Comparison of ENCODE assay signal across 14 cellular contexts in genomic region chr7:7109934-7110333, GRCh38.
DNase-seq lines count a peak whose midpoint lies in the region; ATAC-seq lines count a peak whose summit lies in the region.
"Had no signal": no experiment of that assay in that cellular context is flagged by ENCODE, and none has a peak within 500 bp of the region (broad histone marks: within the 10 kb centered on the region; RNA-seq: fewer than 3 reads in every experiment).

No MANE protein-coding gene starts in this region.

- H3K4me3 Mint-ChIP-seq in activated CD4-positive, alpha-beta memory T cell treated with anti-CD3 and anti-CD28 coated beads, Interleukin-2, amount 10 ng/mL, durations not matched to agents 7 days and 5 days: no peak overlapping the region
- H3K4me3 Mint-ChIP-seq: CD14-positive monocyte; CD8-positive, alpha-beta T cell; GM23338 had no signal

- POLR2A ChIA-PET in activated CD4-positive, alpha-beta memory T cell treated with anti-CD3 and anti-CD28 coated beads, Interleukin-2, amount 10 ng/mL, durations not matched to agents 7 days and 5 days (lab: Charles Lee): no interaction called here

- CTCF ChIA-PET in activated CD4-positive, alpha-beta memory T cell treated with anti-CD3 and anti-CD28 coated beads, Interleukin-2, amount 10 ng/mL, durations not matched to agents 7 days and 5 days (lab: Charles Lee): no interaction called here

- no peak overlapping the region for H3K27ac Mint-ChIP-seq in activated CD4-positive, alpha-beta memory T cell treated with anti-CD3 and anti-CD28 coated beads, Interleukin-2, amount 10 ng/mL, durations not matched to agents 7 days and 5 days
- H3K27ac Mint-ChIP-seq: CD14-positive monocyte; CD8-positive, alpha-beta T cell; GM23338 had no signal

- no peak for ATAC-seq in GM21737 (IDR thresholded peaks at IDR 0.05; ENCODE audit: unreplicated experiment)
- no peak for ATAC-seq in HG02938 (IDR thresholded peaks at IDR 0.05; ENCODE audit: unreplicated experiment)
- ATAC-seq: CD8-positive, alpha-beta T cell; GM12878; GM23338 had no signal

- peaks cover 8% of the 10 kb centered on the region for H3K9me3 Mint-ChIP-seq in activated CD4-positive, alpha-beta memory T cell treated with anti-CD3 and anti-CD28 coated beads, Interleukin-2, amount 10 ng/mL, durations not matched to agents 7 days and 5 days

- H3K27me3 Mint-ChIP-seq in activated CD4-positive, alpha-beta memory T cell treated with anti-CD3 and anti-CD28 coated beads, Interleukin-2, amount 10 ng/mL, durations not matched to agents 7 days and 5 days: no peaks in the 10 kb centered on the region

- peaks cover 7% of the 10 kb centered on the region for H3K36me3 Mint-ChIP-seq in activated CD4-positive, alpha-beta memory T cell treated with anti-CD3 and anti-CD28 coated beads, Interleukin-2, amount 10 ng/mL, durations not matched to agents 7 days and 5 days (ENCODE audit: low read depth)
- H3K36me3 Mint-ChIP-seq: CD14-positive monocyte; CD8-positive, alpha-beta T cell had no signal

- DNase-seq in DMS153 (lab: John Stamatoyannopoulos, UW): peak; percentile 41
- DNase-seq in DMS153 treated with DMSO at 0.1 percent for 48 hours (lab: John Stamatoyannopoulos, UW; ENCODE audit: unreplicated experiment): no peak
- peak; percentile 16 for DNase-seq in SHP77 treated with DMSO at 0.1 percent for 48 hours (lab: John Stamatoyannopoulos, UW)
- no peak for DNase-seq in SHP77 (lab: John Stamatoyannopoulos, UW)
- peak; percentile 36 for DNase-seq in NCI-H345 treated with DMSO at 0.1 percent for 48 hours (lab: John Stamatoyannopoulos, UW; ENCODE audit: unreplicated experiment)
- no peak for DNase-seq in activated CD4-positive, alpha-beta memory T cell treated with anti-CD3 and anti-CD28 coated beads, Interleukin-2, amount 10 ng/mL, durations not matched to agents 7 days and 5 days
- DNase-seq: CD8-positive, alpha-beta T cell; COR-L47; H7 had no signal

- peaks cover 9% of the 10 kb centered on the region for H3K4me1 Mint-ChIP-seq in activated CD4-positive, alpha-beta memory T cell treated with anti-CD3 and anti-CD28 coated beads, Interleukin-2, amount 10 ng/mL, durations not matched to agents 7 days and 5 days

Comparison
In these comparisons a context has a peak if more than half of its experiments do, and no peak if none do; other contexts are left out.
1. DNase-seq: peak in DMS153 (single experiment), SHP77 treated with DMSO at 0.1 percent for 48 hours (single experiment) and NCI-H345 treated with DMSO at 0.1 percent for 48 hours (single experiment); none in DMS153 treated with DMSO at 0.1 percent for 48 hours (single experiment), SHP77 (0 of 2) and activated CD4-positive, alpha-beta memory T cell treated with anti-CD3 and anti-CD28 coated beads, Interleukin-2, amount 10 ng/mL, durations not matched to agents 7 days and 5 days (single experiment).